In genomic region chr10:132684164-132684891, GRCh38 we compare ENCODE assay signal across 9 cellular contexts.
DNase-seq lines count a peak whose midpoint lies in the region; ATAC-seq and TF ChIP-seq lines count a peak whose summit lies in the region.
"Had no signal": no experiment of that assay in that cellular context is flagged by ENCODE, and none has a peak within 500 bp of the region (broad histone marks: within the 10 kb centered on the region; RNA-seq: fewer than 3 reads in every experiment).

No MANE protein-coding gene starts in this region.

- intact Hi-C loops in stomach (cut with DNase I; ENCODE audit: low total_unique reads) = no loop called here

- H3K4me1 Mint-ChIP-seq in activated CD4-positive, alpha-beta memory T cell treated with anti-CD3 and anti-CD28 coated beads, Interleukin-2, amount 10 ng/mL, durations not matched to agents 7 days and 5 days = peaks cover 16% of the 10 kb centered on the region

- no peak overlapping the region for H3K18ac ChIP-seq in mesendoderm (ENCODE audit: low read length)

- no peak overlapping the region for H2BK120ac ChIP-seq in mesendoderm (ENCODE audit: low read depth, low read length)

- H3K4me1 ChIP-seq in stomach (peaks cover 10 to 45% (median 27%) of the 10 kb centered on the region in 4 donors), mesendoderm (ENCODE audit: control insufficient read depth, low read depth, low read length) (no peaks in the 10 kb centered on the region)

- POLR2A ChIA-PET in activated CD4-positive, alpha-beta memory T cell treated with anti-CD3 and anti-CD28 coated beads, Interleukin-2, amount 10 ng/mL, durations not matched to agents 7 days and 5 days (lab: Charles Lee) = interaction anchor here (1.0 kb wide), 1 partner anchor 9 kb away, joined by 3 read pairs; no protein-coding TSS in a partner anchor

- H2BK15ac ChIP-seq in mesendoderm (replicated peaks; ENCODE audit: low read depth) = no peak overlapping the region

- WGBS in stomach, 5 donors = 57 to 70% (median 65%) methylated on average over 12 of the region's 12 CpGs
- WGBS in mesendoderm (ENCODE audit: extremely low coverage, insufficient coverage, low lambda C conversion rate) = no CpG with 5 or more reads among the region's 12 CpGs

- H2BK5ac ChIP-seq in mesendoderm (ENCODE audit: low read length) = no peak overlapping the region

- H3K79me2 ChIP-seq in mesendoderm (ENCODE audit: control insufficient read depth, insufficient read depth, low read length) = no peaks in the 10 kb centered on the region

- H3K27ac Mint-ChIP-seq in activated CD4-positive, alpha-beta memory T cell treated with anti-CD3 and anti-CD28 coated beads, Interleukin-2, amount 10 ng/mL, durations not matched to agents 7 days and 5 days = no peak overlapping the region

- peak overlapping the region; percentile 79 to 91 (median 86) for H3K27ac ChIP-seq in stomach
- H3K27ac ChIP-seq in mesendoderm (ENCODE audit: low read depth, low read length) = no peak overlapping the region

- no peak for TF ChIP-seq EP300 in stomach (IDR thresholded peaks at IDR 0.05)

- no peak overlapping the region for H3K9ac ChIP-seq in mesendoderm (ENCODE audit: low read length)

- no peaks in the 10 kb centered on the region for H3K36me3 Mint-ChIP-seq in activated CD4-positive, alpha-beta memory T cell treated with anti-CD3 and anti-CD28 coated beads, Interleukin-2, amount 10 ng/mL, durations not matched to agents 7 days and 5 days (ENCODE audit: low read depth)

- no peak overlapping the region for H3K23ac ChIP-seq in mesendoderm (ENCODE audit: low read length)

- H4K5ac ChIP-seq in mesendoderm (ENCODE audit: low read length) = no peak overlapping the region

- no peaks in the 10 kb centered on the region for H3K79me1 ChIP-seq in mesendoderm (ENCODE audit: low read length)

- H2AK5ac ChIP-seq in mesendoderm (ENCODE audit: low read length) = no peak overlapping the region

- H3K27me3 ChIP-seq in stomach (no peaks in the 10 kb centered on the region), mesendoderm (ENCODE audit: insufficient read depth, low read length, poor library complexity) (no peaks in the 10 kb centered on the region)

- H3K9me3 ChIP-seq in stomach = no peaks in the 10 kb centered on the region

- H3K4me3 Mint-ChIP-seq in activated CD4-positive, alpha-beta memory T cell treated with anti-CD3 and anti-CD28 coated beads, Interleukin-2, amount 10 ng/mL, durations not matched to agents 7 days and 5 days = no peak overlapping the region

- H3K4me3 ChIP-seq in stomach (no peak overlapping the region), mesendoderm (ENCODE audit: low read length) (no peak overlapping the region)

- H3K4me2 ChIP-seq in mesendoderm (ENCODE audit: low read length) = no peak overlapping the region

- peak; percentile 88 for ATAC-seq in GM18511 (IDR thresholded peaks at IDR 0.05; ENCODE audit: unreplicated experiment)
- ATAC-seq in HG03196 (IDR thresholded peaks at IDR 0.05; ENCODE audit: unreplicated experiment) = peak; percentile 65

- no peak overlapping the region for H3K4ac ChIP-seq in mesendoderm (ENCODE audit: low read depth, low read length)

- no peak for TF ChIP-seq CTCF in stomach (IDR thresholded peaks at IDR 0.05)

- H3K9me3 Mint-ChIP-seq in activated CD4-positive, alpha-beta memory T cell treated with anti-CD3 and anti-CD28 coated beads, Interleukin-2, amount 10 ng/mL, durations not matched to agents 7 days and 5 days = peaks cover 5% of the 10 kb centered on the region
- H3K9me3 Mint-ChIP-seq: IgD-negative memory B cell had no signal

- CTCF ChIA-PET in activated CD4-positive, alpha-beta memory T cell treated with anti-CD3 and anti-CD28 coated beads, Interleukin-2, amount 10 ng/mL, durations not matched to agents 7 days and 5 days (lab: Charles Lee) = no interaction called here

- peak; percentile 64 for DNase-seq in activated CD4-positive, alpha-beta memory T cell treated with anti-CD3 and anti-CD28 coated beads, Interleukin-2, amount 10 ng/mL, durations not matched to agents 7 days and 5 days
- DNase-seq in hepatic stellate cell (ENCODE audit: low spot score) (peak; percentile 74), stomach (no peak), NAMALWA (ENCODE audit: low spot score) (no peak), mesendoderm (no peak), hypothalamus (lab: John Stamatoyannopoulos, UW) (no peak)

- H3K56ac ChIP-seq in mesendoderm (ENCODE audit: low read length) = no peak overlapping the region

- H3K27me3 Mint-ChIP-seq in activated CD4-positive, alpha-beta memory T cell treated with anti-CD3 and anti-CD28 coated beads, Interleukin-2, amount 10 ng/mL, durations not matched to agents 7 days and 5 days = no peaks in the 10 kb centered on the region
- H3K27me3 Mint-ChIP-seq: IgD-negative memory B cell had no signal

- H3K36me3 ChIP-seq in stomach (peaks cover 0 to 10% (median 0%) of the 10 kb centered on the region in 4 donors), mesendoderm (ENCODE audit: control insufficient read depth, insufficient read depth, low read length) (no peaks in the 10 kb centered on the region)

- no peak overlapping the region for H4K8ac ChIP-seq in mesendoderm (ENCODE audit: low read depth, low read length)

- no peak for TF ChIP-seq POLR2A in stomach (IDR thresholded peaks at IDR 0.05)

Comparison
In these comparisons a context has a peak if more than half of its experiments do, and no peak if none do; other contexts are left out.
1. DNase-seq: peak in activated CD4-positive, alpha-beta memory T cell treated with anti-CD3 and anti-CD28 coated beads, Interleukin-2, amount 10 ng/mL, durations not matched to agents 7 days and 5 days (single experiment) and hepatic stellate cell (single experiment); none in stomach (single experiment), NAMALWA (single experiment), mesendoderm (single experiment) and hypothalamus (0 of 51).